20 cellular contexts compared by ENCODE assay signal in the genomic region with DNA sequence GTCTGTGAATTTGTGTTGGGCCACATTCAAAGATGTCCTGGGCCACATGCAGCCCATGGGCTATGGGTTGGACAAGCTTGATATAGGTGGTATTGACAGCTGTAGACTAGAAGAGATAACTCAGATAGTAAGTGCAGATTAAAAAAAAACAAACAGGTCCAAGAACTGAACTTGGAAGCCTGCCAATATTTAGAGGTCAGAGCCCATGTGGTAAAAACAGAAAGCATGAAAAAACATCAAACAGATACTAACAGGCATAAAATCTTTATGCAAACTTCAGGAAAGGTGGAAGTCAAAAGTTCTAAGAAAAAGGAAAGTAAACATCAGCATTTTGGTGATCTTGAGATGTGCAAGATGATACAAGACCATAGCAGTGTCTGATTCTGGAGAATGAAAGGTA.
A peak's percentile ranks its signal among the peaks of the same experiment; 100 is the strongest.
DNase-seq lines count a peak whose midpoint lies in the region; ATAC-seq and TF ChIP-seq lines count a peak whose summit lies in the region.
"Had no signal": no experiment of that assay in that cellular context is flagged by ENCODE, and none has a peak within 500 bp of the region (broad histone marks: within the 10 kb centered on the region; RNA-seq: fewer than 3 reads in every experiment).

No MANE protein-coding gene starts in this region.

- no peaks in the 10 kb centered on the region for H3F3A ChIP-seq in SK-N-SH (replicated peaks; ENCODE audit: insufficient read depth)

- peak overlapping the region in 1 of 6 donors; percentile 64 for H3K27ac Mint-ChIP-seq in immature natural killer cell
- H3K27ac Mint-ChIP-seq: activated naive CD8-positive, alpha-beta T cell treated with anti-CD3 and anti-CD28 coated beads for 36 hours; CD8-positive, alpha-beta T cell; mesothelial cell of epicardium had no signal

- no peaks in the 10 kb centered on the region for H3K9me2 ChIP-seq in SK-N-SH

- no peaks in the 10 kb centered on the region for H3K79me2 ChIP-seq in SK-N-SH (ENCODE audit: insufficient read depth)

- no peak overlapping the region for H3K27ac ChIP-seq in SK-N-SH (ENCODE audit: low read depth in 2 of 2, low read length in 1 of 2)
- H3K27ac ChIP-seq: gastroesophageal sphincter, SK-N-MC, tibial artery had no signal

- no peaks in the 10 kb centered on the region for H3K36me3 Mint-ChIP-seq in immature natural killer cell
- H3K36me3 Mint-ChIP-seq: activated naive CD8-positive, alpha-beta T cell treated with anti-CD3 and anti-CD28 coated beads for 36 hours; CD8-positive, alpha-beta T cell; mesothelial cell of epicardium had no signal

- H3K9ac ChIP-seq in SK-N-SH: no peak overlapping the region

- no peak overlapping the region for H3K4me3 Mint-ChIP-seq in immature natural killer cell
- H3K4me3 Mint-ChIP-seq: activated naive CD8-positive, alpha-beta T cell treated with anti-CD3 and anti-CD28 coated beads for 36 hours; CD8-positive, alpha-beta T cell; mesothelial cell of epicardium had no signal

- TF ChIP-seq RAD21 in SK-N-SH (IDR thresholded peaks at IDR 0.05; ENCODE audit: low read length): no peak

- H2AFZ ChIP-seq in SK-N-SH (ENCODE audit: low read depth): no peak overlapping the region

- peak; percentile 10 for DNase-seq in SK-N-SH
- DNase-seq in Jurkat, Clone E6-1 (ENCODE audit: low read depth, low spot score): peak; percentile 5
- DNase-seq in RPMI7951 (ENCODE audit: low read depth): peak; percentile 25
- peak in 2 of 3 donors; percentile 0 to 2 for DNase-seq in immature natural killer cell
- no peak for DNase-seq in Right ventricle myocardium superior
- no peak for DNase-seq in NK-92 treated with Interleukin-12 subunit alpha and Interleukin-12 subunit beta, amount 100 ng/mL, for 24 hours (lab: John Stamatoyannopoulos, UW)
- no peak for DNase-seq in DMS153 treated with DMSO at 0.1 percent for 48 hours (lab: John Stamatoyannopoulos, UW; ENCODE audit: unreplicated experiment)
- DNase-seq: activated naive CD8-positive, alpha-beta T cell treated with anti-CD3 and anti-CD28 coated beads for 36 hours; CD8-positive, alpha-beta T cell; H7; NCI-H187; NCI-H526; stimulated activated CD4-positive, alpha-beta T cell treated with anti-CD3 and anti-CD28 coated beads, Interleukin-1b, Interleukin-23, amount 100 ng/mL, for 48 hours; stimulated activated naive CD8-positive, alpha-beta T cell treated with anti-CD3 and anti-CD28 coated beads, Interleukin-15, Interleukin-2, amounts not matched to agents 100 U/mL and 50 U/mL, for 24 hours; T-helper 9 cell; tibial artery had no signal

- H3K27me3 ChIP-seq in SK-N-SH (ENCODE audit: insufficient read depth): no peaks in the 10 kb centered on the region
- H3K27me3 ChIP-seq: gastroesophageal sphincter, tibial artery had no signal

- no peaks in the 10 kb centered on the region for H3K9me3 ChIP-seq in SK-N-SH
- H3K9me3 ChIP-seq: gastroesophageal sphincter, tibial artery had no signal

- TF ChIP-seq EP300 in SK-N-SH (IDR thresholded peaks at IDR 0.05; ENCODE audit: borderline replicate concordance in 1 of 2, low read depth in 1 of 2, low read length in 1 of 2): no peak

- intact Hi-C loops in Right ventricle myocardium superior (cut with DNase I): no loop called here

- TF ChIP-seq CTCF in SK-N-SH (IDR thresholded peaks at IDR 0.05): no peak

- H3K4me1 ChIP-seq in SK-N-SH (ENCODE audit: control insufficient read depth in 1 of 2, insufficient read depth in 2 of 2, low read depth in 1 of 2, low read length in 1 of 2): no peaks in the 10 kb centered on the region; a peak in 1 of 4 replicates
- H3K4me1 ChIP-seq: gastroesophageal sphincter, tibial artery had no signal

- peaks cover 0 to 6% (median 5%) of the 10 kb centered on the region in 3 donors for H3K27me3 Mint-ChIP-seq in immature natural killer cell (ENCODE audit: low read depth in 3 of 3)

- ATAC-seq in SK-N-SH treated with all-trans-retinoic acid at 6 μM for 48 hours (no peak), Right ventricle myocardium superior (ENCODE audit: poor library complexity) (no peak)
- ATAC-seq: CD8-positive, alpha-beta T cell; gastroesophageal sphincter; stimulated activated naive CD8-positive, alpha-beta T cell treated with anti-CD3 and anti-CD28 coated beads, Interleukin-15, Interleukin-2, amounts not matched to agents 100 U/mL and 50 U/mL, for 24 hours had no signal

- CTCF ChIA-PET in SK-N-SH (lab: Yijun Ruan, JAX): interaction anchor here (1.2 kb wide), 1 partner anchor 26 kb away, joined by 3 read pairs; no protein-coding TSS in a partner anchor

- H4K20me1 ChIP-seq in SK-N-SH (ENCODE audit: insufficient read depth): no peaks in the 10 kb centered on the region

- H3K9me3 Mint-ChIP-seq in immature natural killer cell: no peaks in the 10 kb centered on the region
- H3K9me3 Mint-ChIP-seq: activated naive CD8-positive, alpha-beta T cell treated with anti-CD3 and anti-CD28 coated beads for 36 hours; CD8-positive, alpha-beta T cell had no signal

- POLR2A ChIA-PET in SK-N-SH (lab: Yijun Ruan, JAX): no interaction called here

- no peak overlapping the region for H3K4me2 ChIP-seq in SK-N-SH

- peaks cover 5 to 6% of the 10 kb centered on the region in 2 donors for H3K4me1 Mint-ChIP-seq in immature natural killer cell

- no peak overlapping the region for H3K4me3 ChIP-seq in SK-N-SH (ENCODE audit: low read depth in 2 of 2, low read length in 1 of 2)
- H3K4me3 ChIP-seq in Jurkat, Clone E6-1 (ENCODE audit: low read length): no peak overlapping the region
- H3K4me3 ChIP-seq: gastroesophageal sphincter, SK-N-MC, tibial artery had no signal

- no peaks in the 10 kb centered on the region for H3K36me3 ChIP-seq in SK-N-SH (replicated peaks in 1 of 2; ENCODE audit: control insufficient read depth in 1 of 2, insufficient read depth in 2 of 2, low read length in 1 of 2)
- H3K36me3 ChIP-seq: gastroesophageal sphincter, tibial artery had no signal

TF ChIP-seq in SK-N-SH, 30 proteins besides CTCF, POLR2A, EP300 and RAD21 (continues in another document):
- TF ChIP-seq, protein P1, sequence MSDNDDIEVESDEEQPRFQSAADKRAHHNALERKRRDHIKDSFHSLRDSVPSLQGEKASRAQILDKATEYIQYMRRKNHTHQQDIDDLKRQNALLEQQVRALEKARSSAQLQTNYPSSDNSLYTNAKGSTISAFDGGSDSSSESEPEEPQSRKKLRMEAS (IDR thresholded peaks at IDR 0.05; ENCODE audit: low read depth): no peak
- TF ChIP-seq POLR2AphosphoS5 (IDR thresholded peaks at IDR 0.05; ENCODE audit: low read depth, low read length) (no peak), REST (IDR thresholded peaks at IDR 0.05; ENCODE audit: low read depth, low read length) (no peak)

TF ChIP-seq in SK-N-SH treated with all-trans-retinoic acid at 6 μM for 48 hours, 23 proteins besides CTCF, POLR2A, EP300 and RAD21:
- no peak for TF ChIP-seq CREB5 (CRISPR knock-in tag; IDR thresholded peaks at IDR 0.05; ENCODE audit: low read depth)
- TF ChIP-seq, protein P2, sequence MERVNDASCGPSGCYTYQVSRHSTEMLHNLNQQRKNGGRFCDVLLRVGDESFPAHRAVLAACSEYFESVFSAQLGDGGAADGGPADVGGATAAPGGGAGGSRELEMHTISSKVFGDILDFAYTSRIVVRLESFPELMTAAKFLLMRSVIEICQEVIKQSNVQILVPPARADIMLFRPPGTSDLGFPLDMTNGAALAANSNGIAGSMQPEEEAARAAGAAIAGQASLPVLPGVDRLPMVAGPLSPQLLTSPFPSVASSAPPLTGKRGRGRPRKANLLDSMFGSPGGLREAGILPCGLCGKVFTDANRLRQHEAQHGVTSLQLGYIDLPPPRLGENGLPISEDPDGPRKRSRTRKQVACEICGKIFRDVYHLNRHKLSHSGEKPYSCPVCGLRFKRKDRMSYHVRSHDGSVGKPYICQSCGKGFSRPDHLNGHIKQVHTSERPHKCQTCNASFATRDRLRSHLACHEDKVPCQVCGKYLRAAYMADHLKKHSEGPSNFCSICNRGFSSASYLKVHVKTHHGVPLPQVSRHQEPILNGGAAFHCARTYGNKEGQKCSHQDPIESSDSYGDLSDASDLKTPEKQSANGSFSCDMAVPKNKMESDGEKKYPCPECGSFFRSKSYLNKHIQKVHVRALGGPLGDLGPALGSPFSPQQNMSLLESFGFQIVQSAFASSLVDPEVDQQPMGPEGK (CRISPR knock-in tag; IDR thresholded peaks at IDR 0.05; ENCODE audit: borderline replicate concordance): no peak
- TF ChIP-seq BACH2 (CRISPR knock-in tag; IDR thresholded peaks at IDR 0.05; ENCODE audit: borderline replicate concordance): no peak
- TF ChIP-seq OSR1 (CRISPR knock-in tag; IDR thresholded peaks at IDR 0.05): no peak
- TF ChIP-seq ZFP30 (CRISPR knock-in tag; IDR thresholded peaks at IDR 0.05): no peak

Comparison
In these comparisons a context has a peak if more than half of its experiments do, and no peak if none do; other contexts are left out.
1. DNase-seq: peak in SK-N-SH (single experiment), Jurkat, Clone E6-1 (single experiment), RPMI7951 (single experiment) and immature natural killer cell (2 of 3); none in Right ventricle myocardium superior (single experiment), NK-92 treated with Interleukin-12 subunit alpha and Interleukin-12 subunit beta, amount 100 ng/mL, for 24 hours (single experiment) and DMS153 treated with DMSO at 0.1 percent for 48 hours (single experiment).